ENCODE assay signal across 1 cellular context in genomic region chr19:4374451-4375163, GRCh38.
TF ChIP-seq lines count a peak whose summit lies in the region.

No MANE protein-coding gene starts in this region.

TF ChIP-seq in SK-N-SH, 30 proteins besides CTCF, POLR2A, EP300 and RAD21 (continued from another document):
- TF ChIP-seq, protein P1, sequence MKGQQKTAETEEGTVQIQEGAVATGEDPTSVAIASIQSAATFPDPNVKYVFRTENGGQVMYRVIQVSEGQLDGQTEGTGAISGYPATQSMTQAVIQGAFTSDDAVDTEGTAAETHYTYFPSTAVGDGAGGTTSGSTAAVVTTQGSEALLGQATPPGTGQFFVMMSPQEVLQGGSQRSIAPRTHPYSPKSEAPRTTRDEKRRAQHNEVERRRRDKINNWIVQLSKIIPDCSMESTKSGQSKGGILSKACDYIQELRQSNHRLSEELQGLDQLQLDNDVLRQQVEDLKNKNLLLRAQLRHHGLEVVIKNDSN (IDR thresholded peaks at IDR 0.05; ENCODE audit: borderline replicate concordance, low read depth), result no peak
- no peak for TF ChIP-seq YY1 (IDR thresholded peaks at IDR 0.05; ENCODE audit: low read depth)
- peak; percentile 92 for TF ChIP-seq MAX (IDR thresholded peaks at IDR 0.05; ENCODE audit: low read depth)
- peak; percentile 74; the same call in 1 of the 2 replicates for TF ChIP-seq TCF12 (IDR thresholded peaks at IDR 0.05)
- peak; percentile 88 for TF ChIP-seq JUND (IDR thresholded peaks at IDR 0.05)
- no peak for TF ChIP-seq ZBTB33 (IDR thresholded peaks at IDR 0.05; ENCODE audit: borderline replicate concordance, low read depth)
- TF ChIP-seq, protein P2, sequence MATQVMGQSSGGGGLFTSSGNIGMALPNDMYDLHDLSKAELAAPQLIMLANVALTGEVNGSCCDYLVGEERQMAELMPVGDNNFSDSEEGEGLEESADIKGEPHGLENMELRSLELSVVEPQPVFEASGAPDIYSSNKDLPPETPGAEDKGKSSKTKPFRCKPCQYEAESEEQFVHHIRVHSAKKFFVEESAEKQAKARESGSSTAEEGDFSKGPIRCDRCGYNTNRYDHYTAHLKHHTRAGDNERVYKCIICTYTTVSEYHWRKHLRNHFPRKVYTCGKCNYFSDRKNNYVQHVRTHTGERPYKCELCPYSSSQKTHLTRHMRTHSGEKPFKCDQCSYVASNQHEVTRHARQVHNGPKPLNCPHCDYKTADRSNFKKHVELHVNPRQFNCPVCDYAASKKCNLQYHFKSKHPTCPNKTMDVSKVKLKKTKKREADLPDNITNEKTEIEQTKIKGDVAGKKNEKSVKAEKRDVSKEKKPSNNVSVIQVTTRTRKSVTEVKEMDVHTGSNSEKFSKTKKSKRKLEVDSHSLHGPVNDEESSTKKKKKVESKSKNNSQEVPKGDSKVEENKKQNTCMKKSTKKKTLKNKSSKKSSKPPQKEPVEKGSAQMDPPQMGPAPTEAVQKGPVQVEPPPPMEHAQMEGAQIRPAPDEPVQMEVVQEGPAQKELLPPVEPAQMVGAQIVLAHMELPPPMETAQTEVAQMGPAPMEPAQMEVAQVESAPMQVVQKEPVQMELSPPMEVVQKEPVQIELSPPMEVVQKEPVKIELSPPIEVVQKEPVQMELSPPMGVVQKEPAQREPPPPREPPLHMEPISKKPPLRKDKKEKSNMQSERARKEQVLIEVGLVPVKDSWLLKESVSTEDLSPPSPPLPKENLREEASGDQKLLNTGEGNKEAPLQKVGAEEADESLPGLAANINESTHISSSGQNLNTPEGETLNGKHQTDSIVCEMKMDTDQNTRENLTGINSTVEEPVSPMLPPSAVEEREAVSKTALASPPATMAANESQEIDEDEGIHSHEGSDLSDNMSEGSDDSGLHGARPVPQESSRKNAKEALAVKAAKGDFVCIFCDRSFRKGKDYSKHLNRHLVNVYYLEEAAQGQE (IDR thresholded peaks at IDR 0.05; ENCODE audit: low read depth, low read length), result no peak
- peak; percentile 98 for TF ChIP-seq FOSL2 (IDR thresholded peaks at IDR 0.05; ENCODE audit: borderline replicate concordance, low read depth)
- TF ChIP-seq TEAD4 (IDR thresholded peaks at IDR 0.05; ENCODE audit: borderline replicate concordance, insufficient read depth), result 0 out of 2 replicates have a peak, but pooled peaks have one; percentile 25
- TF ChIP-seq TAF1 (IDR thresholded peaks at IDR 0.05; ENCODE audit: borderline replicate concordance, low read depth, low read length), result peak; percentile 30; the same call in 1 of the 2 replicates
- TF ChIP-seq, protein P3, sequence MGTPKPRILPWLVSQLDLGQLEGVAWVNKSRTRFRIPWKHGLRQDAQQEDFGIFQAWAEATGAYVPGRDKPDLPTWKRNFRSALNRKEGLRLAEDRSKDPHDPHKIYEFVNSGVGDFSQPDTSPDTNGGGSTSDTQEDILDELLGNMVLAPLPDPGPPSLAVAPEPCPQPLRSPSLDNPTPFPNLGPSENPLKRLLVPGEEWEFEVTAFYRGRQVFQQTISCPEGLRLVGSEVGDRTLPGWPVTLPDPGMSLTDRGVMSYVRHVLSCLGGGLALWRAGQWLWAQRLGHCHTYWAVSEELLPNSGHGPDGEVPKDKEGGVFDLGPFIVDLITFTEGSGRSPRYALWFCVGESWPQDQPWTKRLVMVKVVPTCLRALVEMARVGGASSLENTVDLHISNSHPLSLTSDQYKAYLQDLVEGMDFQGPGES (IDR thresholded peaks at IDR 0.05; ENCODE audit: low read depth, low read length), result no peak
- TF ChIP-seq CHD2 (IDR thresholded peaks at IDR 0.05; ENCODE audit: low read length, partially characterized antibody), result no peak
- no peak for TF ChIP-seq POLR2AphosphoS5 (IDR thresholded peaks at IDR 0.05; ENCODE audit: low read depth, low read length)
